In genomic region chr3:4755566-4755965, GRCh38 we compare ENCODE assay signal across 28 cellular contexts.
DNase-seq lines count a peak whose midpoint lies in the region; ATAC-seq, FAIRE-seq and TF ChIP-seq lines count a peak whose summit lies in the region.
"Had no signal": no experiment of that assay in that cellular context is flagged by ENCODE, and none has a peak within 500 bp of the region (broad histone marks: within the 10 kb centered on the region; RNA-seq: fewer than 3 reads in every experiment).

No MANE protein-coding gene starts in this region.

- peaks cover 26% of the 10 kb centered on the region for H3K4me1 Mint-ChIP-seq in type B pancreatic cell (ENCODE audit: unreplicated experiment)

- H3K27me3 ChIP-seq in heart left ventricle, result no peaks in the 10 kb centered on the region
- H3K27me3 ChIP-seq in bronchial epithelial cell (ENCODE audit: control insufficient read depth, insufficient read depth, low read length), result no peaks in the 10 kb centered on the region
- H3K27me3 ChIP-seq: BLaER1, neutrophil, right lobe of liver, thyroid gland had no signal

- no peaks in the 10 kb centered on the region for H3K27me3 Mint-ChIP-seq in type B pancreatic cell
- H3K27me3 Mint-ChIP-seq: activated naive CD8-positive, alpha-beta T cell; stimulated activated naive B cell treated with anti-CD40 and anti-IgM and Interleukin-4, amounts not matched to agents 10 μg/mL and 1 μg/mL and 100 μg/mL, for 72 hours had no signal

- TF ChIP-seq CTCF in heart left ventricle (IDR thresholded peaks at IDR 0.05), result no peak
- no peak for TF ChIP-seq CTCF in bronchial epithelial cell (IDR thresholded peaks at IDR 0.05; ENCODE audit: insufficient read depth, low read length, severe bottlenecking)
- TF ChIP-seq CTCF in type B pancreatic cell (conservative IDR thresholded peaks at IDR 0.05), result no peak

- no peak for FAIRE-seq in bronchial epithelial cell (lab: Jason Lieb, UNC)
- FAIRE-seq: astrocyte, endothelial cell of umbilical vein, H1 had no signal

- peak overlapping the region in 6 of 12 donors; percentile 5 to 57 (median 26) for H3K27ac ChIP-seq in heart left ventricle
- H3K27ac ChIP-seq: BLaER1, HL-60, KMS-11, neutrophil, right lobe of liver, RWPE1, SK-N-MC had no signal

- H3K27ac Mint-ChIP-seq in type B pancreatic cell, result peak overlapping the region; percentile 72
- H3K27ac Mint-ChIP-seq: activated naive CD8-positive, alpha-beta T cell had no signal

- no peaks in the 10 kb centered on the region for H3K9me3 ChIP-seq in heart left ventricle
- H3K9me3 ChIP-seq: BLaER1, neutrophil, right lobe of liver, thyroid gland had no signal

- TF ChIP-seq POLR2A in heart left ventricle (IDR thresholded peaks at IDR 0.05), result no peak

- ATAC-seq in heart left ventricle (no peak), left colon (peak; percentile 57), GM18502 (IDR thresholded peaks at IDR 0.05; ENCODE audit: poor library complexity, unreplicated experiment) (no peak)
- ATAC-seq: left cardiac atrium; right lobe of liver; stimulated activated naive B cell treated with anti-CD40 and anti-IgM and Interleukin-4, amounts not matched to agents 10 μg/mL and 1 μg/mL and 100 μg/mL, for 72 hours had no signal

- 95 to 99% (median 96%) methylated on average over 4 of the region's 4 CpGs for WGBS in heart left ventricle, 4 donors

- no peak overlapping the region for H3K4me3 Mint-ChIP-seq in type B pancreatic cell
- H3K4me3 Mint-ChIP-seq: activated naive CD8-positive, alpha-beta T cell; stimulated activated naive B cell treated with anti-CD40 and anti-IgM and Interleukin-4, amounts not matched to agents 10 μg/mL and 1 μg/mL and 100 μg/mL, for 72 hours had no signal

- no peak overlapping the region for H3K4me3 ChIP-seq in heart left ventricle
- H3K4me3 ChIP-seq in bronchial epithelial cell (ENCODE audit: low read depth, low read length), result no peak overlapping the region
- H3K4me3 ChIP-seq: BLaER1, right lobe of liver, SK-N-MC, thyroid gland had no signal

- peaks cover 6 to 50% (median 22%) of the 10 kb centered on the region in 12 donors for H3K4me1 ChIP-seq in heart left ventricle
- H3K4me1 ChIP-seq: BLaER1 had no signal

- no peaks in the 10 kb centered on the region for H3K9me3 Mint-ChIP-seq in type B pancreatic cell
- H3K9me3 Mint-ChIP-seq: stimulated activated naive B cell treated with anti-CD40 and anti-IgM and Interleukin-4, amounts not matched to agents 10 μg/mL and 1 μg/mL and 100 μg/mL, for 72 hours had no signal

- H3K36me3 ChIP-seq in heart left ventricle, result peaks cover 0 to 15% (median 3%) of the 10 kb centered on the region in 9 donors
- H3K36me3 ChIP-seq in bronchial epithelial cell (ENCODE audit: control insufficient read depth, insufficient read depth, low read length), result no peaks in the 10 kb centered on the region
- H3K36me3 ChIP-seq: neutrophil, right lobe of liver, thyroid gland had no signal

- DNase-seq in cardiac septum (ENCODE audit: low spot score) (peak; percentile 19), heart left ventricle (no peak), bronchial epithelial cell (ENCODE audit: low read depth) (peak; percentile 25), left colon (peak in 1 of 2 donors; percentile 68), type B pancreatic cell (ENCODE audit: extremely low spot score, unreplicated experiment) (no peak), SK-N-DZ (ENCODE audit: low spot score) (no peak)
- DNase-seq: activated CD4-positive, alpha-beta T cell treated with anti-CD3 and anti-CD28 coated beads for 48 hours; cerebellar nuclear complex; left cardiac atrium; NCI-H1436; NCI-H2081 treated with DMSO at 0.1 percent for 48 hours; NCI-H446; NCI-H82; right lobe of liver; stimulated activated CD4-positive, alpha-beta T cell treated with anti-CD3 and anti-CD28 coated beads, Interleukin-4, amount 100 ng/mL, for 4 hours; stimulated activated naive B cell treated with anti-CD40 and anti-IgM and Interleukin-4, amounts not matched to agents 10 μg/mL and 1 μg/mL and 100 μg/mL, for 72 hours; thyroid gland had no signal

- H3K36me3 Mint-ChIP-seq in type B pancreatic cell, result peaks cover 13% of the 10 kb centered on the region

- intact Hi-C loops in cardiac septum (cut with DNase I), result no loop called here
- intact Hi-C loops in heart left ventricle (cut with DNase I), result no loop called here
- intact Hi-C loops in left colon (cut with DNase I, micrococcal nuclease), result no loop called here

Comparison
In these comparisons a context has a peak if more than half of its experiments do, and no peak if none do; other contexts are left out.
1. DNase-seq: peak in cardiac septum (single experiment) and bronchial epithelial cell (single experiment); none in heart left ventricle (0 of 5), type B pancreatic cell (single experiment) and SK-N-DZ (single experiment).